10 cellular contexts compared by ENCODE assay signal in genomic region chr4:139018501-139018900, GRCh38. TPM values are rescaled to one million over a fixed set of nuclear protein-coding genes. Genes with fewer than 3 reads are reported as not detected.
DNase-seq lines count a peak whose midpoint lies in the region; ATAC-seq, FAIRE-seq and TF ChIP-seq lines count a peak whose summit lies in the region.
"Had no signal": no experiment of that assay in that cellular context is flagged by ENCODE, and none has a peak within 500 bp of the region (broad histone marks: within the 10 kb centered on the region; RNA-seq: fewer than 3 reads in every experiment).

No MANE protein-coding gene starts in this region.

- TF ChIP-seq RAD21 in A549 (conservative IDR thresholded peaks at IDR 0.05 in 1 of 2, IDR thresholded peaks at IDR 0.05 in 1 of 2): no peak

- no peak for TF ChIP-seq EP300 in A549 (IDR thresholded peaks at IDR 0.05)

- ATAC-seq in A549: no peak
- no peak for ATAC-seq in activated naive CD4-positive, alpha-beta T cell treated with anti-CD3 and anti-CD28 coated beads, Interleukin-2, amount 50 U/mL, for 72 hours
- ATAC-seq in GM21786 (IDR thresholded peaks at IDR 0.05; ENCODE audit: unreplicated experiment): no peak
- ATAC-seq in gastrocnemius medialis: no peak

- H3K9me3 ChIP-seq in A549: no peaks in the 10 kb centered on the region
- H3K9me3 ChIP-seq in gastrocnemius medialis: no peaks in the 10 kb centered on the region
- H3K9me3 ChIP-seq: ovary had no signal

- H3K4me1 ChIP-seq in A549 (peaks cover 48% of the 10 kb centered on the region), gastrocnemius medialis (peaks cover 34 to 39% of the 10 kb centered on the region in 2 donors)

- H3K9me3 Mint-ChIP-seq in activated naive CD4-positive, alpha-beta T cell treated with anti-CD3 and anti-CD28 coated beads, Interleukin-2, amount 50 U/mL, for 72 hours: no peaks in the 10 kb centered on the region

- H3K4me2 ChIP-seq in A549: peak overlapping the region; percentile 91

- CTCF ChIA-PET in A549 (lab: Yijun Ruan, JAX): interaction anchor here (1.4 to 5.1 kb wide), 2 partner anchors 10 to 12 kb away, joined by 4 to 41 read pairs; no protein-coding TSS in a partner anchor

- no peaks in the 10 kb centered on the region for H3K36me3 ChIP-seq in gastrocnemius medialis
- H3K36me3 ChIP-seq: ovary had no signal

- no peak overlapping the region; a peak in 1 of 6 replicates for H3K27ac ChIP-seq in A549
- no peak overlapping the region for H3K27ac ChIP-seq in gastrocnemius medialis
- H3K27ac ChIP-seq: ovary had no signal

- in situ Hi-C loops in gastrocnemius medialis (cut with MboI; ENCODE audit: low sequenced_read_pairs in 4 of 4): no loop called here

- H3K36me3 Mint-ChIP-seq in activated naive CD4-positive, alpha-beta T cell treated with anti-CD3 and anti-CD28 coated beads, Interleukin-2, amount 50 U/mL, for 72 hours: peaks cover 7 to 20% of the 10 kb centered on the region in 2 donors

- intact Hi-C loops in gastrocnemius medialis (cut with DNase I; ENCODE audit: low total_unique reads): loop anchor here (10.0 kb wide), 1 partner anchor 124 kb away; no protein-coding TSS in a partner anchor

- no peak for TF ChIP-seq POLR2A in A549 (IDR thresholded peaks at IDR 0.05; ENCODE audit: low read length)
- TF ChIP-seq POLR2A in gastrocnemius medialis (IDR thresholded peaks at IDR 0.05): no peak

- no peak for TF ChIP-seq CTCF in A549 (IDR thresholded peaks at IDR 0.05)
- TF ChIP-seq CTCF in WI38 (IDR thresholded peaks at IDR 0.05; ENCODE audit: low read depth, low read length): no peak
- TF ChIP-seq CTCF in foreskin fibroblast (IDR thresholded peaks at IDR 0.05; ENCODE audit: low read depth, low read length): no peak
- no peak for TF ChIP-seq CTCF in gastrocnemius medialis (IDR thresholded peaks at IDR 0.05 in 4 of 5, conservative IDR thresholded peaks at IDR 0.05 in 1 of 5)

- POLR2A ChIA-PET in A549 (lab: Yijun Ruan, JAX): no interaction called here

- FAIRE-seq in A549 (lab: Jason Lieb, UNC): no peak

- no peak for DNase-seq in A549 (ENCODE audit: low read depth in 1 of 2, low spot score in 1 of 2)
- DNase-seq in ELR (ENCODE audit: low read depth): peak; percentile 41
- DNase-seq in foreskin fibroblast: peak in 1 of 2 donors; percentile 38
- no peak for DNase-seq in NK-92 (lab: John Stamatoyannopoulos, UW; ENCODE audit: unreplicated experiment)
- DNase-seq in activated naive CD4-positive, alpha-beta T cell treated with anti-CD3 and anti-CD28 coated beads, Interleukin-2, amount 50 U/mL, for 72 hours (ENCODE audit: low spot score in 2 of 2): no peak
- DNase-seq in gastrocnemius medialis: no peak
- DNase-seq: DMS79, ovary had no signal

- no peaks in the 10 kb centered on the region for H3K27me3 ChIP-seq in gastrocnemius medialis
- H3K27me3 ChIP-seq: ovary had no signal

- H3K4me3 ChIP-seq in A549: no peak overlapping the region; the same call in 2 of the 3 replicates
- peak overlapping the region; percentile 29 for H3K4me3 ChIP-seq in WI38 (ENCODE audit: low read depth, low read length)
- peak overlapping the region; percentile 1 to 24 for H3K4me3 ChIP-seq in foreskin fibroblast (ENCODE audit: low read depth in 1 of 2, low read length in 2 of 2)
- no peak overlapping the region for H3K4me3 ChIP-seq in gastrocnemius medialis
- H3K4me3 ChIP-seq: ovary had no signal

- H3K27ac Mint-ChIP-seq in activated naive CD4-positive, alpha-beta T cell treated with anti-CD3 and anti-CD28 coated beads, Interleukin-2, amount 50 U/mL, for 72 hours: peak overlapping the region in 1 of 2 donors; percentile 26

TF ChIP-seq in A549, 52 proteins besides CTCF, POLR2A, EP300 and RAD21:
- TF ChIP-seq ZSCAN20 (CRISPR knock-in tag; IDR thresholded peaks at IDR 0.05) (no peak), PBX3 (IDR thresholded peaks at IDR 0.05) (no peak), RCOR1 (IDR thresholded peaks at IDR 0.05; ENCODE audit: low read depth, low read length) (no peak), RARB (CRISPR knock-in tag; IDR thresholded peaks at IDR 0.05) (no peak), CBX8 (IDR thresholded peaks at IDR 0.05) (no peak), E2F6 (IDR thresholded peaks at IDR 0.05; ENCODE audit: borderline replicate concordance, low read depth) (no peak), JUNB (IDR thresholded peaks at IDR 0.05) (no peak), ESRRA (IDR thresholded peaks at IDR 0.05; ENCODE audit: borderline replicate concordance, low read length) (no peak), SREBF2 (IDR thresholded peaks at IDR 0.05) (no peak), MYC (IDR thresholded peaks at IDR 0.05; ENCODE audit: borderline replicate concordance, low read length) (no peak), NPAS2 (CRISPR knock-in tag; IDR thresholded peaks at IDR 0.05; ENCODE audit: borderline replicate concordance) (no peak), SMC3 (IDR thresholded peaks at IDR 0.05) (no peak), ELK1 (IDR thresholded peaks at IDR 0.05; ENCODE audit: low read depth, low read length) (no peak), RNF2 (IDR thresholded peaks at IDR 0.05; ENCODE audit: borderline replicate concordance, low read depth) (no peak), CHD2 (IDR thresholded peaks at IDR 0.05; ENCODE audit: low read length, partially characterized antibody) (no peak), HEYL (CRISPR knock-in tag; IDR thresholded peaks at IDR 0.05) (no peak), BHLHE40 (IDR thresholded peaks at IDR 0.05; ENCODE audit: low read depth, low read length) (no peak), CHD4 (IDR thresholded peaks at IDR 0.05; ENCODE audit: borderline replicate concordance) (no peak), HES2 (IDR thresholded peaks at IDR 0.05) (no peak)

RNA-seq across cellular contexts. Expression of gene NOCT, which starts 2.9 kb away (rescaled TPM):
- polyA plus RNA-seq in A549 (2011; rRNA removed) (6.8 and 10.1 TPM in 2 replicates), A549 (2017; fragmentation: RNase III; extraction: RNeasy Plus Mini Kit Qiagen cat#74134 plus additional on column Dnase treatment) (5.3 to 7.5 TPM (median 6.0 TPM) in 3 replicates)
- polyA plus RNA-seq in A549 (2012; cell fraction: cytosol; rRNA removed): 5.0 and 8.9 TPM in 2 replicates
- polyA plus RNA-seq in A549 (2012; cell fraction: nucleus; rRNA removed): 10.9 and 15.4 TPM in 2 replicates
- 35.0 and 38.1 TPM in 2 replicates for polyA minus RNA-seq in A549 (2011; rRNA and poly(A)+ RNA removed)
- total RNA-seq in activated naive CD4-positive, alpha-beta T cell treated with anti-CD3 and anti-CD28 coated beads, Interleukin-2, amount 50 U/mL, for 72 hours: 10 to 100 TPM in 1 of 2 donors, 1 to 10 TPM in 1; 7.3 to 17.9 TPM
- 10 to 100 TPM in 1 of 4 donors, 1 to 10 TPM in 3; 4.8 to 18.5 (median 9.2) TPM for total RNA-seq in gastrocnemius medialis

Comparison
In these comparisons a context has a peak if more than half of its experiments do, and no peak if none do; other contexts are left out.
1. H3K4me3 ChIP-seq: peak in WI38 (single experiment) and foreskin fibroblast (2 of 2); none in A549 (single experiment) and gastrocnemius medialis (0 of 4).